24 cellular contexts compared by ENCODE assay signal in genomic region chr11:134626032-134626431, GRCh38.
"Had no signal": no experiment of that assay in that cellular context is flagged by ENCODE, and none has a peak within 500 bp of the region (broad histone marks: within the 10 kb centered on the region; RNA-seq: fewer than 3 reads in every experiment).

No MANE protein-coding gene starts in this region.

- H3K4me1 Mint-ChIP-seq: endodermal cell had no signal

- FAIRE-seq: endometrium, islet of Langerhans had no signal

- H3K27ac Mint-ChIP-seq: dendritic cell treated with granulocyte-macrophage colony-stimulating factor and Interleukin-4, amounts not matched to agents 40 ng/mL and 50 ng/mL, for 4 days; effector memory CD8-positive, alpha-beta T cell; endodermal cell had no signal

- H3K4me3 Mint-ChIP-seq: dendritic cell treated with granulocyte-macrophage colony-stimulating factor and Interleukin-4, amounts not matched to agents 40 ng/mL and 50 ng/mL, for 4 days; effector memory CD8-positive, alpha-beta T cell; endodermal cell had no signal

- DNase-seq: colonic mucosa; cortex of kidney; effector CD8-positive, alpha-beta T cell; effector memory CD8-positive, alpha-beta T cell; endodermal cell; erythroblast; esophagus squamous epithelium; foreskin fibroblast; foreskin melanocyte; gastrocnemius medialis; glutamatergic neuron; heart right ventricle; hippocampal formation; left cardiac atrium; left lung; left ventricle myocardium superior; lower lobe of right lung; mesenchymal stem cell; midbrain had no signal

- H3K27ac ChIP-seq: colonic mucosa, epithelial cell of prostate, esophagus squamous epithelium, gastrocnemius medialis, heart right ventricle, left lung, lower lobe of right lung had no signal

- H3K4me1 ChIP-seq: colonic mucosa, esophagus squamous epithelium, gastrocnemius medialis, heart right ventricle, left lung, lower lobe of right lung had no signal

- H3K9me3 ChIP-seq: colonic mucosa, esophagus squamous epithelium, gastrocnemius medialis, heart right ventricle, left lung, lower lobe of right lung had no signal

- ATAC-seq: effector memory CD8-positive, alpha-beta T cell; esophagus mucosa; gastrocnemius medialis; heart right ventricle; left cardiac atrium; left lung; left ventricle myocardium superior; lower lobe of right lung had no signal

- H3K9me3 Mint-ChIP-seq: dendritic cell treated with granulocyte-macrophage colony-stimulating factor and Interleukin-4, amounts not matched to agents 40 ng/mL and 50 ng/mL, for 4 days; effector memory CD8-positive, alpha-beta T cell; endodermal cell had no signal

- H3K36me3 ChIP-seq: colonic mucosa, esophagus squamous epithelium, gastrocnemius medialis, heart right ventricle, left lung, lower lobe of right lung had no signal

- H3K4me3 ChIP-seq: colonic mucosa, esophagus squamous epithelium, gastrocnemius medialis, heart right ventricle, left lung, lower lobe of right lung had no signal
